12 cellular contexts compared by ENCODE assay signal in genomic region chr15:101170568-101171350, GRCh38.
DNase-seq lines count a peak whose midpoint lies in the region; ATAC-seq and TF ChIP-seq lines count a peak whose summit lies in the region.
"Had no signal": no experiment of that assay in that cellular context is flagged by ENCODE, and none has a peak within 500 bp of the region (broad histone marks: within the 10 kb centered on the region; RNA-seq: fewer than 3 reads in every experiment).

No MANE protein-coding gene starts in this region.

- H3K9me3 ChIP-seq in gastroesophageal sphincter (peaks cover 0 to 9% (median 0%) of the 10 kb centered on the region in 3 donors), testis (no peaks in the 10 kb centered on the region)

- no peak overlapping the region for H3K4me3 Mint-ChIP-seq in activated CD4-positive, alpha-beta T cell treated with anti-CD3 and anti-CD28 coated beads, Interleukin-2, amount 10 ng/mL, durations not matched to agents 24 days and 14 days
- no peak overlapping the region for H3K4me3 Mint-ChIP-seq in activated T-helper 17 cell treated with anti-CD3 and anti-CD28 coated beads, Interleukin-2, amount 50 U/mL, for 72 hours
- H3K4me3 Mint-ChIP-seq: stimulated activated naive B cell treated with anti-CD40 and anti-IgM and Interleukin-4, amounts not matched to agents 10 μg/mL and 1 μg/mL and 100 μg/mL, for 72 hours had no signal

- TF ChIP-seq POLR2A in gastroesophageal sphincter (IDR thresholded peaks at IDR 0.05): no peak
- no peak for TF ChIP-seq POLR2A in testis (IDR thresholded peaks at IDR 0.05)

- peaks cover 0 to 20% of the 10 kb centered on the region in 2 donors for H3K36me3 ChIP-seq in gastroesophageal sphincter
- no peaks in the 10 kb centered on the region for H3K36me3 ChIP-seq in testis (ENCODE audit: low read depth, missing control alignments)

- peak overlapping the region; percentile 37 for H3K27ac Mint-ChIP-seq in activated CD4-positive, alpha-beta T cell treated with anti-CD3 and anti-CD28 coated beads, Interleukin-2, amount 10 ng/mL, durations not matched to agents 24 days and 14 days
- H3K27ac Mint-ChIP-seq in activated T-helper 17 cell treated with anti-CD3 and anti-CD28 coated beads, Interleukin-2, amount 50 U/mL, for 72 hours: peak overlapping the region; percentile 69
- H3K27ac Mint-ChIP-seq: stimulated activated naive B cell treated with anti-CD40 and anti-IgM and Interleukin-4, amounts not matched to agents 10 μg/mL and 1 μg/mL and 100 μg/mL, for 72 hours had no signal

- WGBS in gastroesophageal sphincter (ENCODE audit: low coverage in 1 of 2), 2 donors: 74 to 79% methylated on average over 11 to 20 of the region's 20 CpGs
- WGBS in testis, 2 donors: 71% methylated on average over 20 of the region's 20 CpGs

- no peak for DNase-seq in activated CD4-positive, alpha-beta T cell treated with anti-CD3 and anti-CD28 coated beads, Interleukin-2, amount 10 ng/mL, durations not matched to agents 24 days and 14 days
- no peak for DNase-seq in activated CD4-positive, alpha-beta T cell treated with anti-CD3 and anti-CD28 coated beads for 1 hour
- DNase-seq in testis (peak; percentile 61), SKM-1 (lab: John Stamatoyannopoulos, UW; ENCODE audit: unreplicated experiment) (no peak), NCI-H2171 treated with DMSO at 0.1 percent for 48 hours (lab: John Stamatoyannopoulos, UW) (no peak), DMS53 treated with DMSO at 0.1 percent for 48 hours (lab: John Stamatoyannopoulos, UW; ENCODE audit: unreplicated experiment) (no peak)
- DNase-seq: cerebellar nuclear complex; DMS79 treated with DMSO at 0.1 percent for 48 hours; stimulated activated naive B cell treated with anti-CD40 and anti-IgM and Interleukin-4, amounts not matched to agents 10 μg/mL and 1 μg/mL and 100 μg/mL, for 72 hours; T-helper 9 cell had no signal

- no peak for TF ChIP-seq CTCF in gastroesophageal sphincter (IDR thresholded peaks at IDR 0.05)
- TF ChIP-seq CTCF in testis (IDR thresholded peaks at IDR 0.05): no peak

- H3K4me3 ChIP-seq in gastroesophageal sphincter (no peak overlapping the region), testis (no peak overlapping the region)

- H3K4me1 ChIP-seq in gastroesophageal sphincter (peaks cover 0 to 34% (median 0%) of the 10 kb centered on the region in 3 donors), testis (peaks cover 30% of the 10 kb centered on the region)

- no peak for ATAC-seq in activated T-helper 17 cell treated with anti-CD3 and anti-CD28 coated beads, Interleukin-2, amount 50 U/mL, for 72 hours (replicated peaks)
- peak; percentile 79 for ATAC-seq in gastroesophageal sphincter
- ATAC-seq: stimulated activated naive B cell treated with anti-CD40 and anti-IgM and Interleukin-4, amounts not matched to agents 10 μg/mL and 1 μg/mL and 100 μg/mL, for 72 hours had no signal

- intact Hi-C loops in activated CD4-positive, alpha-beta T cell treated with anti-CD3 and anti-CD28 coated beads, Interleukin-2, amount 10 ng/mL, durations not matched to agents 24 days and 14 days (cut with micrococcal nuclease): no loop called here
- intact Hi-C loops in testis (cut with DNase I; ENCODE audit: low total_unique reads): no loop called here

- no peak for TF ChIP-seq EP300 in gastroesophageal sphincter (IDR thresholded peaks at IDR 0.05)

- peaks cover 43% of the 10 kb centered on the region for H3K36me3 Mint-ChIP-seq in activated CD4-positive, alpha-beta T cell treated with anti-CD3 and anti-CD28 coated beads, Interleukin-2, amount 10 ng/mL, durations not matched to agents 24 days and 14 days (ENCODE audit: low read depth)
- H3K36me3 Mint-ChIP-seq in activated T-helper 17 cell treated with anti-CD3 and anti-CD28 coated beads, Interleukin-2, amount 50 U/mL, for 72 hours (ENCODE audit: low read depth): peaks cover 24% of the 10 kb centered on the region

- peaks cover 8% of the 10 kb centered on the region for H3K9me3 Mint-ChIP-seq in activated CD4-positive, alpha-beta T cell treated with anti-CD3 and anti-CD28 coated beads, Interleukin-2, amount 10 ng/mL, durations not matched to agents 24 days and 14 days
- H3K9me3 Mint-ChIP-seq in activated T-helper 17 cell treated with anti-CD3 and anti-CD28 coated beads, Interleukin-2, amount 50 U/mL, for 72 hours: peaks cover 18% of the 10 kb centered on the region

- H3K27me3 Mint-ChIP-seq in activated CD4-positive, alpha-beta T cell treated with anti-CD3 and anti-CD28 coated beads, Interleukin-2, amount 10 ng/mL, durations not matched to agents 24 days and 14 days: no peaks in the 10 kb centered on the region
- no peaks in the 10 kb centered on the region for H3K27me3 Mint-ChIP-seq in activated T-helper 17 cell treated with anti-CD3 and anti-CD28 coated beads, Interleukin-2, amount 50 U/mL, for 72 hours
- H3K27me3 Mint-ChIP-seq: stimulated activated naive B cell treated with anti-CD40 and anti-IgM and Interleukin-4, amounts not matched to agents 10 μg/mL and 1 μg/mL and 100 μg/mL, for 72 hours had no signal

- peak overlapping the region in 3 of 4 donors; percentile 64 to 80 (median 73) for H3K27ac ChIP-seq in gastroesophageal sphincter
- H3K27ac ChIP-seq in testis: peak overlapping the region; percentile 40 to 65

- no peaks in the 10 kb centered on the region for H3K27me3 ChIP-seq in gastroesophageal sphincter
- no peaks in the 10 kb centered on the region for H3K27me3 ChIP-seq in testis

- peaks cover 60% of the 10 kb centered on the region for H3K4me1 Mint-ChIP-seq in activated CD4-positive, alpha-beta T cell treated with anti-CD3 and anti-CD28 coated beads, Interleukin-2, amount 10 ng/mL, durations not matched to agents 24 days and 14 days
- H3K4me1 Mint-ChIP-seq in activated T-helper 17 cell treated with anti-CD3 and anti-CD28 coated beads, Interleukin-2, amount 50 U/mL, for 72 hours: peaks cover 29% of the 10 kb centered on the region
